ENCODE assay signal across 1 cellular context in genomic region chr1:15915991-15916390, GRCh38.
TF ChIP-seq lines count a peak whose summit lies in the region.

No MANE protein-coding gene starts in this region.

TF ChIP-seq in IMR-90, 13 proteins besides CTCF, POLR2A, EP300 and RAD21:
- no peak for TF ChIP-seq SMC3 (IDR thresholded peaks at IDR 0.05; ENCODE audit: low read depth, low read length)
- TF ChIP-seq MAZ (IDR thresholded peaks at IDR 0.05; ENCODE audit: borderline replicate concordance, low read depth, low read length), result no peak
- TF ChIP-seq RCOR1 (IDR thresholded peaks at IDR 0.05; ENCODE audit: insufficient replicate concordance, low read length), result no peak
- TF ChIP-seq MXI1 (IDR thresholded peaks at IDR 0.05; ENCODE audit: borderline replicate concordance, low read depth, low read length), result no peak
- TF ChIP-seq FOS (IDR thresholded peaks at IDR 0.05; ENCODE audit: low read depth, low read length), result no peak
- TF ChIP-seq CHD1 (IDR thresholded peaks at IDR 0.05; ENCODE audit: low read depth, low read length), result no peak
- no peak for TF ChIP-seq RFX5 (IDR thresholded peaks at IDR 0.05; ENCODE audit: low read depth, low read length)
- no peak for TF ChIP-seq NFE2L2 (IDR thresholded peaks at IDR 0.05; ENCODE audit: low read depth, low read length)
- TF ChIP-seq MAFK (IDR thresholded peaks at IDR 0.05; ENCODE audit: low read depth, low read length), result no peak
- TF ChIP-seq BHLHE40 (IDR thresholded peaks at IDR 0.05; ENCODE audit: low read depth, low read length), result no peak
- TF ChIP-seq, protein P1, sequence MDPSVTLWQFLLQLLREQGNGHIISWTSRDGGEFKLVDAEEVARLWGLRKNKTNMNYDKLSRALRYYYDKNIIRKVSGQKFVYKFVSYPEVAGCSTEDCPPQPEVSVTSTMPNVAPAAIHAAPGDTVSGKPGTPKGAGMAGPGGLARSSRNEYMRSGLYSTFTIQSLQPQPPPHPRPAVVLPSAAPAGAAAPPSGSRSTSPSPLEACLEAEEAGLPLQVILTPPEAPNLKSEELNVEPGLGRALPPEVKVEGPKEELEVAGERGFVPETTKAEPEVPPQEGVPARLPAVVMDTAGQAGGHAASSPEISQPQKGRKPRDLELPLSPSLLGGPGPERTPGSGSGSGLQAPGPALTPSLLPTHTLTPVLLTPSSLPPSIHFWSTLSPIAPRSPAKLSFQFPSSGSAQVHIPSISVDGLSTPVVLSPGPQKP (IDR thresholded peaks at IDR 0.05; ENCODE audit: borderline replicate concordance, low read depth, low read length), result no peak
- TF ChIP-seq, protein P2, sequence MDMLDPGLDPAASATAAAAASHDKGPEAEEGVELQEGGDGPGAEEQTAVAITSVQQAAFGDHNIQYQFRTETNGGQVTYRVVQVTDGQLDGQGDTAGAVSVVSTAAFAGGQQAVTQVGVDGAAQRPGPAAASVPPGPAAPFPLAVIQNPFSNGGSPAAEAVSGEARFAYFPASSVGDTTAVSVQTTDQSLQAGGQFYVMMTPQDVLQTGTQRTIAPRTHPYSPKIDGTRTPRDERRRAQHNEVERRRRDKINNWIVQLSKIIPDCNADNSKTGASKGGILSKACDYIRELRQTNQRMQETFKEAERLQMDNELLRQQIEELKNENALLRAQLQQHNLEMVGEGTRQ (IDR thresholded peaks at IDR 0.05; ENCODE audit: low read depth, low read length), result no peak
- no peak for TF ChIP-seq CEBPB (IDR thresholded peaks at IDR 0.05; ENCODE audit: low read depth, low read length)
